Comparison of ENCODE assay signal across 37 cellular contexts in genomic region chr6:162898011-162898410, GRCh38.
"Had no signal": no experiment of that assay in that cellular context is flagged by ENCODE, and none has a peak within 500 bp of the region (broad histone marks: within the 10 kb centered on the region; RNA-seq: fewer than 3 reads in every experiment).

No MANE protein-coding gene starts in this region.

- H3K27me3 Mint-ChIP-seq: activated naive CD4-positive, alpha-beta T cell treated with anti-CD3 and anti-CD28 coated beads, Interleukin-2, amount 10 ng/mL, durations not matched to agents 7 days and 5 days; activated naive CD4-positive, alpha-beta T cell treated with anti-CD3 and anti-CD28 coated beads, Interleukin-2, amount 50 U/mL, for 24 hours; activated naive CD8-positive, alpha-beta T cell; activated naive CD8-positive, alpha-beta T cell treated with anti-CD3 and anti-CD28 coated beads for 36 hours; activated naive CD8-positive, alpha-beta T cell treated with anti-CD3 and anti-CD28 coated beads, Interleukin-2, amount 10 ng/mL, durations not matched to agents 7 days and 5 days; activated naive CD8-positive, alpha-beta T cell treated with anti-CD3 and anti-CD28 coated beads, Interleukin-2, amount 50 U/mL, for 24 hours; brain had no signal

- H3K4me3 Mint-ChIP-seq: activated naive CD4-positive, alpha-beta T cell treated with anti-CD3 and anti-CD28 coated beads for 36 hours; activated naive CD4-positive, alpha-beta T cell treated with anti-CD3 and anti-CD28 coated beads, Interleukin-2, amount 10 ng/mL, durations not matched to agents 7 days and 5 days; activated naive CD4-positive, alpha-beta T cell treated with anti-CD3 and anti-CD28 coated beads, Interleukin-2, amount 50 U/mL, for 24 hours; activated naive CD8-positive, alpha-beta T cell; activated naive CD8-positive, alpha-beta T cell treated with anti-CD3 and anti-CD28 coated beads for 36 hours; activated naive CD8-positive, alpha-beta T cell treated with anti-CD3 and anti-CD28 coated beads, Interleukin-2, amount 10 ng/mL, durations not matched to agents 7 days and 5 days; activated naive CD8-positive, alpha-beta T cell treated with anti-CD3 and anti-CD28 coated beads, Interleukin-2, amount 50 U/mL, for 24 hours; activated T-cell treated with anti-CD3 and anti-CD28 coated beads, Interleukin-2, amount 50 U/mL, for 4 hours; activated T-cell treated with anti-CD3 and anti-CD28 coated beads, Interleukin-2, amount 50 U/mL, for 72 hours; activated T-helper 1 cell treated with anti-CD3 and anti-CD28 coated beads, Interleukin-12 subunit alpha, Interleukin-12 subunit beta, Interleukin-2, Interleukin-4 antibody, amounts not matched to agents 30 ng/mL and 10 ng/mL and 1 ng/mL, durations not matched to agents 14 hours and 24 hours and 36 hours; activated T-helper 17 cell treated with anti-CD3 and anti-CD28 coated beads, Interleukin-2, amount 50 U/mL, for 72 hours; brain; central memory CD8-positive, alpha-beta T cell had no signal

- H3K27ac ChIP-seq: adrenal gland, ascending aorta, body of pancreas, brain microvascular endothelial cell, breast epithelium, cardiac muscle cell, colonic mucosa had no signal

- DNase-seq: activated effector memory CD4-positive, alpha-beta T cell treated with anti-CD3 and anti-CD28 coated beads, Interleukin-2, amount 50 U/mL, for 16 hours; activated effector memory CD4-positive, alpha-beta T cell treated with Interleukin-2 at 50 U/mL for 16 hours; activated gamma-delta T cell; activated gamma-delta T cell treated with Interleukin-2 at 50 U/mL for 16 hours; activated naive CD4-positive, alpha-beta T cell; activated naive CD4-positive, alpha-beta T cell treated with anti-CD3 and anti-CD28 coated beads for 36 hours; activated naive CD4-positive, alpha-beta T cell treated with anti-CD3 and anti-CD28 coated beads, Interleukin-2, amount 10 ng/mL, durations not matched to agents 7 days and 5 days; activated naive CD4-positive, alpha-beta T cell treated with anti-CD3 and anti-CD28 coated beads, Interleukin-2, amount 50 U/mL, for 16 hours; activated naive CD4-positive, alpha-beta T cell treated with Interleukin-2 at 50 U/mL for 16 hours; activated naive CD8-positive, alpha-beta T cell treated with anti-CD3 and anti-CD28 coated beads for 36 hours; activated naive CD8-positive, alpha-beta T cell treated with anti-CD3 and anti-CD28 coated beads, Interleukin-2, amount 10 ng/mL, durations not matched to agents 7 days and 5 days; activated naive CD8-positive, alpha-beta T cell treated with anti-CD3 and anti-CD28 coated beads, Interleukin-2, amount 50 U/mL, for 24 hours; activated T-cell treated with anti-CD3 and anti-CD28 coated beads, Interleukin-2, amount 50 U/mL, for 4 hours; activated T-cell treated with anti-CD3 and anti-CD28 coated beads, Interleukin-2, amount 50 U/mL, for 48 hours; activated T-cell treated with anti-CD3 and anti-CD28 coated beads, Interleukin-2, amount 50 U/mL, for 72 hours; adrenal gland; amniotic stem cell; aorta; body of pancreas; brain microvascular endothelial cell; caudate nucleus; central memory CD4-positive, alpha-beta T cell; cerebellar nuclear complex; colonic mucosa had no signal

- H3K4me1 ChIP-seq: adrenal gland, ascending aorta, body of pancreas, breast epithelium, colonic mucosa had no signal

- H3K4me1 Mint-ChIP-seq: activated naive CD4-positive, alpha-beta T cell treated with anti-CD3 and anti-CD28 coated beads, Interleukin-2, amount 10 ng/mL, durations not matched to agents 7 days and 5 days; activated naive CD4-positive, alpha-beta T cell treated with anti-CD3 and anti-CD28 coated beads, Interleukin-2, amount 50 U/mL, for 24 hours; activated naive CD8-positive, alpha-beta T cell treated with anti-CD3 and anti-CD28 coated beads for 36 hours; activated naive CD8-positive, alpha-beta T cell treated with anti-CD3 and anti-CD28 coated beads, Interleukin-2, amount 10 ng/mL, durations not matched to agents 7 days and 5 days; activated naive CD8-positive, alpha-beta T cell treated with anti-CD3 and anti-CD28 coated beads, Interleukin-2, amount 50 U/mL, for 24 hours; activated T-helper 17 cell treated with anti-CD3 and anti-CD28 coated beads, Interleukin-2, amount 50 U/mL, for 72 hours; central memory CD8-positive, alpha-beta T cell had no signal

- H3K36me3 Mint-ChIP-seq: activated naive CD4-positive, alpha-beta T cell treated with anti-CD3 and anti-CD28 coated beads, Interleukin-2, amount 10 ng/mL, durations not matched to agents 7 days and 5 days; activated naive CD4-positive, alpha-beta T cell treated with anti-CD3 and anti-CD28 coated beads, Interleukin-2, amount 50 U/mL, for 24 hours; activated naive CD4-positive, alpha-beta T cell treated with anti-CD3 and anti-CD28 coated beads, Interleukin-2, amount 50 U/mL, for 72 hours; activated naive CD8-positive, alpha-beta T cell; activated naive CD8-positive, alpha-beta T cell treated with anti-CD3 and anti-CD28 coated beads for 36 hours; activated naive CD8-positive, alpha-beta T cell treated with anti-CD3 and anti-CD28 coated beads, Interleukin-2, amount 10 ng/mL, durations not matched to agents 7 days and 5 days had no signal

- H3K27ac Mint-ChIP-seq: activated naive CD4-positive, alpha-beta T cell treated with anti-CD3 and anti-CD28 coated beads for 36 hours; activated naive CD4-positive, alpha-beta T cell treated with anti-CD3 and anti-CD28 coated beads, Interleukin-2, amount 10 ng/mL, durations not matched to agents 7 days and 5 days; activated naive CD4-positive, alpha-beta T cell treated with anti-CD3 and anti-CD28 coated beads, Interleukin-2, amount 50 U/mL, for 24 hours; activated naive CD4-positive, alpha-beta T cell treated with anti-CD3 and anti-CD28 coated beads, Interleukin-2, amount 50 U/mL, for 72 hours; activated naive CD8-positive, alpha-beta T cell; activated naive CD8-positive, alpha-beta T cell treated with anti-CD3 and anti-CD28 coated beads for 36 hours; activated naive CD8-positive, alpha-beta T cell treated with anti-CD3 and anti-CD28 coated beads, Interleukin-2, amount 10 ng/mL, durations not matched to agents 7 days and 5 days; activated naive CD8-positive, alpha-beta T cell treated with anti-CD3 and anti-CD28 coated beads, Interleukin-2, amount 50 U/mL, for 24 hours; activated T-cell treated with anti-CD3 and anti-CD28 coated beads, Interleukin-2, amount 50 U/mL, for 72 hours; activated T-helper 1 cell treated with anti-CD3 and anti-CD28 coated beads, Interleukin-12 subunit alpha, Interleukin-12 subunit beta, Interleukin-2, Interleukin-4 antibody, amounts not matched to agents 30 ng/mL and 10 ng/mL and 1 ng/mL, durations not matched to agents 14 hours and 24 hours and 36 hours; activated T-helper 17 cell treated with anti-CD3 and anti-CD28 coated beads, Interleukin-2, amount 50 U/mL, for 72 hours; activated T-helper 2 cell treated with anti-CD3 and anti-CD28 coated beads, Interferon-gamma antibody, Interleukin-2, Interleukin-4, amounts not matched to agents 10 μg/mL and 5 μg/mL and 100 μg/mL, durations not matched to agents 14 hours and 24 hours and 36 hours; brain had no signal

- H3K9me3 ChIP-seq: adrenal gland, ascending aorta, body of pancreas, breast epithelium, colonic mucosa had no signal

- H3K4me3 ChIP-seq: adrenal gland, ascending aorta, body of pancreas, breast epithelium, cardiac muscle cell, colonic mucosa had no signal

- H3K27me3 ChIP-seq: adrenal gland, ascending aorta, body of pancreas, brain microvascular endothelial cell, breast epithelium, cardiac muscle cell, colonic mucosa had no signal

- H3K9me3 Mint-ChIP-seq: activated naive CD4-positive, alpha-beta T cell treated with anti-CD3 and anti-CD28 coated beads for 36 hours; activated naive CD4-positive, alpha-beta T cell treated with anti-CD3 and anti-CD28 coated beads, Interleukin-2, amount 50 U/mL, for 24 hours; activated naive CD8-positive, alpha-beta T cell treated with anti-CD3 and anti-CD28 coated beads for 36 hours; activated naive CD8-positive, alpha-beta T cell treated with anti-CD3 and anti-CD28 coated beads, Interleukin-2, amount 10 ng/mL, durations not matched to agents 7 days and 5 days; activated naive CD8-positive, alpha-beta T cell treated with anti-CD3 and anti-CD28 coated beads, Interleukin-2, amount 50 U/mL, for 24 hours; activated T-cell treated with anti-CD3 and anti-CD28 coated beads, Interleukin-2, amount 50 U/mL, for 4 hours; activated T-helper 1 cell treated with anti-CD3 and anti-CD28 coated beads, Interleukin-12 subunit alpha, Interleukin-12 subunit beta, Interleukin-2, Interleukin-4 antibody, amounts not matched to agents 30 ng/mL and 10 ng/mL and 1 ng/mL, durations not matched to agents 14 hours and 24 hours and 36 hours; activated T-helper 17 cell treated with anti-CD3 and anti-CD28 coated beads, Interleukin-2, amount 50 U/mL, for 72 hours had no signal

- H3K36me3 ChIP-seq: adrenal gland, ascending aorta, brain microvascular endothelial cell, breast epithelium, cardiac muscle cell, colonic mucosa had no signal

- FAIRE-seq: astrocyte, colon had no signal
